In genomic region chr9:5425006-5425628, GRCh38 we compare ENCODE assay signal across 8 cellular contexts. TPM values are rescaled to one million over a fixed set of nuclear protein-coding genes. Genes with fewer than 3 reads are reported as not detected.
DNase-seq lines count a peak whose midpoint lies in the region; ATAC-seq and TF ChIP-seq lines count a peak whose summit lies in the region.

No MANE protein-coding gene starts in this region.

- no peak overlapping the region for H3K4me3 ChIP-seq in HEK293 (ENCODE audit: low read depth, low read length)
- H3K4me3 ChIP-seq in foreskin fibroblast (ENCODE audit: low read depth in 1 of 2, low read length in 2 of 2), result no peak overlapping the region

- DNase-seq in D341Med (ENCODE audit: low spot score) (peak; percentile 31), RKO (ENCODE audit: low spot score) (peak; percentile 56), foreskin fibroblast (peak in 1 of 2 donors; percentile 46), sciatic nerve (ENCODE audit: low spot score) (no peak), Right ventricle myocardium superior (no peak)

- no peaks in the 10 kb centered on the region for H3K9me3 ChIP-seq in HEK293 (ENCODE audit: control insufficient read depth, insufficient read depth, low read depth, low read length)

- POLR2A ChIA-PET in HEK293 (lab: Yijun Ruan, JAX), result no interaction called here

- no peaks in the 10 kb centered on the region for H3K4me1 ChIP-seq in HEK293 (ENCODE audit: control insufficient read depth, insufficient read depth, low read length)

- CTCF ChIA-PET in HEK293 (lab: Yijun Ruan, JAX), result interaction anchor here (0.7 to 4.7 kb wide), 11 partner anchors 9 to 666 kb away, joined by 3 to 46 read pairs (median 4); partner anchors contain the start of gene INSL6

- no peak for ATAC-seq in sciatic nerve
- no peak for ATAC-seq in GM19452 (IDR thresholded peaks at IDR 0.05; ENCODE audit: unreplicated experiment)
- ATAC-seq in Right ventricle myocardium superior (ENCODE audit: poor library complexity), result no peak
- ATAC-seq in GM21576 (IDR thresholded peaks at IDR 0.05; ENCODE audit: unreplicated experiment), result no peak

- TF ChIP-seq CTCF in HEK293 (tag by site-specific recombination; IDR thresholded peaks at IDR 0.05), result no peak
- TF ChIP-seq CTCF in foreskin fibroblast (IDR thresholded peaks at IDR 0.05; ENCODE audit: low read depth, low read length), result peak; percentile 37

- H3K27ac ChIP-seq in HEK293 (ENCODE audit: extremely low read depth, low read depth, low read length), result no peak overlapping the region

- peaks cover 0 to 8% of the 10 kb centered on the region in 2 experiments; a peak in 1 of 3 replicates for H3K36me3 ChIP-seq in HEK293 (ENCODE audit: control insufficient read depth in 2 of 2, insufficient read depth in 1 of 2, low read length in 2 of 2)

- intact Hi-C loops in sciatic nerve (cut with DNase I) (no loop called here), Right ventricle myocardium superior (cut with DNase I) (no loop called here)

TF ChIP-seq in HEK293, 187 proteins besides CTCF, POLR2A, EP300 and RAD21:
- peak; percentile 62 for TF ChIP-seq ZNF654 (tag by site-specific recombination; IDR thresholded peaks at IDR 0.05; ENCODE audit: low read depth)
- no peak for TF ChIP-seq ZNF133 (tag by site-specific recombination; IDR thresholded peaks at IDR 0.05)

RNA-seq across cellular contexts. Expression of gene PLGRKT, which starts 12.6 kb away (rescaled TPM):
- total RNA-seq in sciatic nerve, result 10.7 TPM
- 39.8 TPM for total RNA-seq in Right ventricle myocardium superior

RNA-seq across cellular contexts. Expression of gene CD274, which starts 25.2 kb away (rescaled TPM):
- 4.7 TPM for total RNA-seq in sciatic nerve
- total RNA-seq in Right ventricle myocardium superior, result 9.0 TPM

Comparison
In these comparisons a context has a peak if more than half of its experiments do, and no peak if none do; other contexts are left out.
1. DNase-seq: peak in D341Med (single experiment) and RKO (single experiment); none in sciatic nerve (single experiment) and Right ventricle myocardium superior (single experiment).